17 cellular contexts compared by ENCODE assay signal in genomic region chr14:100100032-100100405, GRCh38. TPM values are rescaled to one million over a fixed set of nuclear protein-coding genes. Genes with fewer than 3 reads are reported as not detected.
DNase-seq lines count a peak whose midpoint lies in the region; ATAC-seq and TF ChIP-seq lines count a peak whose summit lies in the region.
"Had no signal": no experiment of that assay in that cellular context is flagged by ENCODE, and none has a peak within 500 bp of the region (broad histone marks: within the 10 kb centered on the region; RNA-seq: fewer than 3 reads in every experiment).

No MANE protein-coding gene starts in this region.

- H3K27me3 ChIP-seq in CD4-positive, alpha-beta T cell (ENCODE audit: control insufficient read depth, insufficient read depth, low read length) = no peaks in the 10 kb centered on the region
- H3K27me3 ChIP-seq: BLaER1 treated with 17β-estradiol and CSF1 and Interleukin-3, amounts not matched to agents 10 nM and 100 nM had no signal

- no peaks in the 10 kb centered on the region for H3K27me3 Mint-ChIP-seq in activated CD4-positive, alpha-beta T cell treated with anti-CD3 and anti-CD28 coated beads for 36 hours
- no peaks in the 10 kb centered on the region for H3K27me3 Mint-ChIP-seq in CD4-positive, alpha-beta T cell
- H3K27me3 Mint-ChIP-seq in activated T-helper 2 cell treated with anti-CD3 and anti-CD28 coated beads, Interferon-gamma antibody, Interleukin-2, Interleukin-4, amounts not matched to agents 10 μg/mL and 5 μg/mL and 100 μg/mL, durations not matched to agents 14 hours and 24 hours and 36 hours (ENCODE audit: low read depth) = no peaks in the 10 kb centered on the region

- H3K27ac ChIP-seq in CD4-positive, alpha-beta T cell (ENCODE audit: low read depth, low read length) = peak overlapping the region; percentile 63
- H3K27ac ChIP-seq: BLaER1 treated with 17β-estradiol and CSF1 and Interleukin-3, amounts not matched to agents 10 nM and 100 nM had no signal

- no peaks in the 10 kb centered on the region for H3K9me3 Mint-ChIP-seq in activated CD4-positive, alpha-beta T cell treated with anti-CD3 and anti-CD28 coated beads for 36 hours (ENCODE audit: low read depth)
- no peaks in the 10 kb centered on the region for H3K9me3 Mint-ChIP-seq in CD4-positive, alpha-beta T cell
- no peaks in the 10 kb centered on the region for H3K9me3 Mint-ChIP-seq in activated T-helper 2 cell treated with anti-CD3 and anti-CD28 coated beads, Interferon-gamma antibody, Interleukin-2, Interleukin-4, amounts not matched to agents 10 μg/mL and 5 μg/mL and 100 μg/mL, durations not matched to agents 14 hours and 24 hours and 36 hours

- CTCF ChIA-PET in activated CD4-positive, alpha-beta T cell treated with anti-CD3 and anti-CD28 coated beads for 36 hours (lab: Charles Lee) = interaction anchor here (0.7 to 13.3 kb wide), 10 partner anchors 9 to 117 kb away, joined by 3 to 133 read pairs (median 6); no protein-coding TSS in a partner anchor
- CTCF ChIA-PET in CD4-positive, alpha-beta T cell (lab: Charles Lee) = interaction anchor here (1.0 to 34.3 kb wide), 3 partner anchors 8 to 43 kb away, joined by 3 to 1090 read pairs (median 10); partner anchors contain the start of gene EVL

- H3K9me3 ChIP-seq in CD4-positive, alpha-beta T cell (ENCODE audit: control insufficient read depth, low read length) = no peaks in the 10 kb centered on the region
- H3K9me3 ChIP-seq: BLaER1 treated with 17β-estradiol and CSF1 and Interleukin-3, amounts not matched to agents 10 nM and 100 nM had no signal

- H3K4me3 Mint-ChIP-seq in activated CD4-positive, alpha-beta T cell treated with anti-CD3 and anti-CD28 coated beads for 36 hours = peak overlapping the region; percentile 13
- H3K4me3 Mint-ChIP-seq in CD4-positive, alpha-beta T cell = peak overlapping the region; percentile 65
- H3K4me3 Mint-ChIP-seq in activated T-helper 2 cell treated with anti-CD3 and anti-CD28 coated beads, Interferon-gamma antibody, Interleukin-2, Interleukin-4, amounts not matched to agents 10 μg/mL and 5 μg/mL and 100 μg/mL, durations not matched to agents 14 hours and 24 hours and 36 hours (ENCODE audit: low read depth) = peak overlapping the region; percentile 40

- ATAC-seq in activated CD4-positive, alpha-beta T cell treated with anti-CD3 and anti-CD28 coated beads for 36 hours = no peak
- ATAC-seq in CD4-positive, alpha-beta T cell (ENCODE audit: poor library complexity) = no peak
- ATAC-seq in GM19395 (IDR thresholded peaks at IDR 0.05; ENCODE audit: unreplicated experiment) = no peak

- peaks cover 78% of the 10 kb centered on the region for H3K36me3 Mint-ChIP-seq in activated CD4-positive, alpha-beta T cell treated with anti-CD3 and anti-CD28 coated beads for 36 hours (ENCODE audit: low read depth)
- H3K36me3 Mint-ChIP-seq in CD4-positive, alpha-beta T cell (ENCODE audit: low read depth) = peaks cover 98% of the 10 kb centered on the region
- peaks cover 82% of the 10 kb centered on the region for H3K36me3 Mint-ChIP-seq in activated T-helper 2 cell treated with anti-CD3 and anti-CD28 coated beads, Interferon-gamma antibody, Interleukin-2, Interleukin-4, amounts not matched to agents 10 μg/mL and 5 μg/mL and 100 μg/mL, durations not matched to agents 14 hours and 24 hours and 36 hours (ENCODE audit: low read depth)

- no peak for TF ChIP-seq CTCF in CD4-positive, alpha-beta T cell (IDR thresholded peaks at IDR 0.05)

- intact Hi-C loops in activated CD4-positive, alpha-beta T cell treated with anti-CD3 and anti-CD28 coated beads for 36 hours (cut with DNase I, micrococcal nuclease) = no loop called here
- intact Hi-C loops in CD4-positive, alpha-beta T cell (cut with DNase I, micrococcal nuclease) = no loop called here
- intact Hi-C loops in activated T-helper 2 cell treated with anti-CD3 and anti-CD28 coated beads, Interferon-gamma antibody, Interleukin-2, Interleukin-4, amounts not matched to agents 10 μg/mL and 5 μg/mL and 100 μg/mL, durations not matched to agents 14 hours and 24 hours and 36 hours (cut with micrococcal nuclease) = no loop called here
- intact Hi-C loops in posterior cingulate gyrus (cut with DNase I) = no loop called here

- H3K27ac Mint-ChIP-seq in activated CD4-positive, alpha-beta T cell treated with anti-CD3 and anti-CD28 coated beads for 36 hours = peak overlapping the region; percentile 65
- peak overlapping the region; percentile 98 for H3K27ac Mint-ChIP-seq in CD4-positive, alpha-beta T cell
- H3K27ac Mint-ChIP-seq in activated T-helper 2 cell treated with anti-CD3 and anti-CD28 coated beads, Interferon-gamma antibody, Interleukin-2, Interleukin-4, amounts not matched to agents 10 μg/mL and 5 μg/mL and 100 μg/mL, durations not matched to agents 14 hours and 24 hours and 36 hours = peak overlapping the region; percentile 82

- POLR2A ChIA-PET in activated CD4-positive, alpha-beta T cell treated with anti-CD3 and anti-CD28 coated beads for 36 hours (lab: Charles Lee) = interaction anchor here (0.7 to 11.5 kb wide), 2 partner anchors 22 to 30 kb away, joined by 4 to 162 read pairs; partner anchors contain the start of gene EVL
- POLR2A ChIA-PET in CD4-positive, alpha-beta T cell (lab: Charles Lee) = interaction anchor here (1.0 to 49.3 kb wide), 4 partner anchors 9 to 38 kb away, joined by 4 to 1638 read pairs (median 21); partner anchors contain the start of gene EVL

- no peak for DNase-seq in activated CD4-positive, alpha-beta T cell treated with anti-CD3 and anti-CD28 coated beads for 36 hours
- no peak for DNase-seq in activated CD4-positive, alpha-beta T cell treated with anti-CD3 and anti-CD28 coated beads, Interleukin-2, amount 50 U/mL, for 4 hours
- DNase-seq in CD4-positive, alpha-beta T cell = peak in 1 of 10 experiments; percentile 28
- no peak for DNase-seq in activated T-helper 2 cell treated with anti-CD3 and anti-CD28 coated beads, Interferon-gamma antibody, Interleukin-2, Interleukin-4, amounts not matched to agents 10 μg/mL and 5 μg/mL and 100 μg/mL, durations not matched to agents 14 hours and 24 hours and 36 hours (ENCODE audit: low spot score)
- DNase-seq in mesenteric fat pad (ENCODE audit: low spot score) = peak; percentile 39
- DNase-seq in posterior cingulate gyrus = no peak
- no peak for DNase-seq in islet precursor cell
- DNase-seq: anterior cingulate cortex; effector CD4-positive, alpha-beta T cell; Karpas-422; NCI-H1092; NCI-H524; stimulated activated CD4-positive, alpha-beta T cell treated with anti-CD3 and anti-CD28 coated beads, Interleukin-2, amount 100 ng/mL, for 48 hours; SW 1271 had no signal

- peaks cover 97% of the 10 kb centered on the region for H3K4me1 Mint-ChIP-seq in activated CD4-positive, alpha-beta T cell treated with anti-CD3 and anti-CD28 coated beads for 36 hours
- H3K4me1 Mint-ChIP-seq in CD4-positive, alpha-beta T cell (ENCODE audit: low read depth) = peaks cover 97% of the 10 kb centered on the region
- H3K4me1 Mint-ChIP-seq in activated T-helper 2 cell treated with anti-CD3 and anti-CD28 coated beads, Interferon-gamma antibody, Interleukin-2, Interleukin-4, amounts not matched to agents 10 μg/mL and 5 μg/mL and 100 μg/mL, durations not matched to agents 14 hours and 24 hours and 36 hours (ENCODE audit: low read depth) = peaks cover 73% of the 10 kb centered on the region

RNA-seq across cellular contexts. Expression of gene EVL, which starts 34.8 kb away (rescaled TPM):
- 100 to 1,000 TPM; 249 to 378 TPM for total RNA-seq in activated CD4-positive, alpha-beta T cell treated with anti-CD3 and anti-CD28 coated beads for 36 hours
- total RNA-seq in CD4-positive, alpha-beta T cell = 100 to 1,000 TPM; 660 to 678 TPM
- total RNA-seq in activated T-helper 2 cell treated with anti-CD3 and anti-CD28 coated beads, Interferon-gamma antibody, Interleukin-2, Interleukin-4, amounts not matched to agents 10 μg/mL and 5 μg/mL and 100 μg/mL, durations not matched to agents 14 hours and 24 hours and 36 hours = 255 TPM in 2 replicates
- total RNA-seq in mesenteric fat pad = 60.5 TPM

RNA-seq across cellular contexts. Expression of gene DEGS2, which starts 59.4 kb away (rescaled TPM):
- total RNA-seq in activated CD4-positive, alpha-beta T cell treated with anti-CD3 and anti-CD28 coated beads for 36 hours = 1 to 10 TPM; 2.6 to 2.8 TPM
- under 1 TPM in 1 of 2 experiments, not detected in 1; 0.11 TPM for total RNA-seq in CD4-positive, alpha-beta T cell
- 0.16 and 0.41 TPM in 2 replicates for total RNA-seq in activated T-helper 2 cell treated with anti-CD3 and anti-CD28 coated beads, Interferon-gamma antibody, Interleukin-2, Interleukin-4, amounts not matched to agents 10 μg/mL and 5 μg/mL and 100 μg/mL, durations not matched to agents 14 hours and 24 hours and 36 hours
- 0.45 TPM for total RNA-seq in mesenteric fat pad
- total RNA-seq: A172 had no signal

Comparison
In these comparisons a context has a peak if more than half of its experiments do, and no peak if none do; other contexts are left out.
1. H3K4me3 Mint-ChIP-seq: peak in every context shown above with its lines; median percentile 65 in CD4-positive, alpha-beta T cell; 40 in activated T-helper 2 cell treated with anti-CD3 and anti-CD28 coated beads, Interferon-gamma antibody, Interleukin-2, Interleukin-4, amounts not matched to agents 10 μg/mL and 5 μg/mL and 100 μg/mL, durations not matched to agents 14 hours and 24 hours and 36 hours; 13 in activated CD4-positive, alpha-beta T cell treated with anti-CD3 and anti-CD28 coated beads for 36 hours.